In the genomic region with DNA sequence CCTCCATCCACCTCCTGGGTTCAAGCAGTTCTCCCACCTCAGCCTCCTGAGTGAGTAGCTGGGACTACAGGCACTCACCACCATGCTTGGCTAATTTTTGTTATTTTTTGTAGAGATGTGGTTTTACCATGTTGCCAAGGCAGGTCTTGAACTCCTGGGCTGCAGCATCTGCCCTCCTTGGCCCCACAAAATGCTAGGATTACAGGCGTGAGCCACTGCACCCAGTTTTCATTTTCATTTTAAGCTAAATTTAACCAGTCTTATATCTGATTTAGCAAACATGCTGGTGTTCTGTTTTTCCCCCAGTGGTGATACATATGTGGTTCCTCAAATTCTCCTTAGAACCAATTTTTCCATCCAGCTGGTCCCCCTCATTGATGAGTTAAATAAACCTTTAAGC, we compare ENCODE assay signal across 1 cellular context.
TF ChIP-seq lines count a peak whose summit lies in the region.

No MANE protein-coding gene starts in this region.

TF ChIP-seq in GM23338, 12 proteins besides CTCF, POLR2A, EP300 and RAD21:
- no peak for TF ChIP-seq REST (IDR thresholded peaks at IDR 0.05; ENCODE audit: unreplicated experiment)
